ENCODE assay signal across 7 cellular contexts in genomic region chr19:10289836-10290438, GRCh38. TPM values are rescaled to one million over a fixed set of nuclear protein-coding genes. Genes with fewer than 3 reads are reported as not detected.
DNase-seq lines count a peak whose midpoint lies in the region; ATAC-seq and TF ChIP-seq lines count a peak whose summit lies in the region.

TSS of gene ICAM5 (plus strand) at chr19:10289952. CDS start at chr19:10290044, 92 bp downstream.

- no peak within 1 kb of the TSS for H3K9ac ChIP-seq in stomach smooth muscle (ENCODE audit: low read length in 2 of 2)

- peaks cover 76% of the 10 kb centered on the region for H3K4me1 Mint-ChIP-seq in activated naive CD8-positive, alpha-beta T cell treated with anti-CD3 and anti-CD28 coated beads, Interleukin-2, amount 50 U/mL, for 24 hours

- H3K9me3 Mint-ChIP-seq in activated naive CD8-positive, alpha-beta T cell treated with anti-CD3 and anti-CD28 coated beads, Interleukin-2, amount 50 U/mL, for 24 hours = no peaks in the 10 kb centered on the region

- H3K36me3 Mint-ChIP-seq in activated naive CD8-positive, alpha-beta T cell treated with anti-CD3 and anti-CD28 coated beads, Interleukin-2, amount 50 U/mL, for 24 hours (ENCODE audit: low read depth) = peaks cover 15% of the 10 kb centered on the region

- intact Hi-C loops in lower lobe of right lung (cut with DNase I) = no loop called here

- H3K27me3 ChIP-seq in lower lobe of right lung (ENCODE audit: low read depth) = peaks cover 52% of the 10 kb centered on the region
- peaks cover 77 to 86% of the 10 kb centered on the region in 2 donors for H3K27me3 ChIP-seq in stomach smooth muscle (ENCODE audit: control insufficient read depth in 1 of 2, insufficient read depth in 2 of 2, low read length in 2 of 2)

- no peaks in the 10 kb centered on the region for H3K9me3 ChIP-seq in lower lobe of right lung
- no peaks in the 10 kb centered on the region for H3K9me3 ChIP-seq in stomach smooth muscle (ENCODE audit: control insufficient read depth in 2 of 2, low read length in 2 of 2)

- H3K36me3 ChIP-seq in lower lobe of right lung (peaks cover 13% of the 10 kb centered on the region), stomach smooth muscle (ENCODE audit: control insufficient read depth in 2 of 2, insufficient read depth in 2 of 2, low read length in 2 of 2) (no peaks in the 10 kb centered on the region)

- peak within 1 kb of the TSS; percentile 74 for H3K4me3 Mint-ChIP-seq in activated naive CD8-positive, alpha-beta T cell treated with anti-CD3 and anti-CD28 coated beads, Interleukin-2, amount 50 U/mL, for 24 hours

- peak within 1 kb of the TSS; percentile 55 for H3K4me3 ChIP-seq in GM12864 (ENCODE audit: low read depth, low read length)
- peak within 1 kb of the TSS; percentile 68 for H3K4me3 ChIP-seq in lower lobe of right lung
- peak within 1 kb of the TSS; percentile 49 to 67 for H3K4me3 ChIP-seq in stomach smooth muscle (ENCODE audit: low read length in 2 of 2)

- no peak for ATAC-seq in activated naive CD8-positive, alpha-beta T cell treated with anti-CD3 and anti-CD28 coated beads, Interleukin-2, amount 50 U/mL, for 24 hours
- peak; percentile 0 to 1 for ATAC-seq in lower lobe of right lung

- peaks cover 63% of the 10 kb centered on the region for H3K27me3 Mint-ChIP-seq in activated naive CD8-positive, alpha-beta T cell treated with anti-CD3 and anti-CD28 coated beads, Interleukin-2, amount 50 U/mL, for 24 hours

- H3K27ac Mint-ChIP-seq in activated naive CD8-positive, alpha-beta T cell treated with anti-CD3 and anti-CD28 coated beads, Interleukin-2, amount 50 U/mL, for 24 hours = peak within 1 kb of the TSS; percentile 71

- H3K27ac ChIP-seq in lower lobe of right lung (peak within 1 kb of the TSS; percentile 80), stomach smooth muscle (ENCODE audit: low read length) (no peak within 1 kb of the TSS)

- peaks cover 97% of the 10 kb centered on the region for H3K4me1 ChIP-seq in lower lobe of right lung
- H3K4me1 ChIP-seq in stomach smooth muscle (ENCODE audit: control insufficient read depth, insufficient read depth, low read length) = peaks cover 56% of the 10 kb centered on the region

- TF ChIP-seq CTCF in GM12864 (IDR thresholded peaks at IDR 0.05; ENCODE audit: low read depth, low read length, missing control alignments) (no peak), lower lobe of right lung (IDR thresholded peaks at IDR 0.05) (no peak)

- DNase-seq in GM12864 (ENCODE audit: low read depth) = no peak
- DNase-seq in NCI-H226 = peak; percentile 56
- peak; percentile 54 for DNase-seq in activated naive CD8-positive, alpha-beta T cell treated with anti-CD3 and anti-CD28 coated beads, Interleukin-2, amount 50 U/mL, for 24 hours
- DNase-seq in lower lobe of right lung = no peak
- no peak for DNase-seq in NCI-H510A (lab: John Stamatoyannopoulos, UW)
- DNase-seq in NCI-H2227 treated with DMSO at 0.1 percent for 48 hours (lab: John Stamatoyannopoulos, UW) = no peak

RNA-seq across cellular contexts. Expression of gene ICAM5, which starts in this region (rescaled TPM):
- 15.3 TPM for total RNA-seq in lower lobe of right lung

Comparison
In these comparisons a context has a peak if more than half of its experiments do, and no peak if none do; other contexts are left out.
1. DNase-seq: peak in NCI-H226 (single experiment) and activated naive CD8-positive, alpha-beta T cell treated with anti-CD3 and anti-CD28 coated beads, Interleukin-2, amount 50 U/mL, for 24 hours (single experiment); none in GM12864 (single experiment), lower lobe of right lung (single experiment), NCI-H510A (single experiment) and NCI-H2227 treated with DMSO at 0.1 percent for 48 hours (single experiment).
2. Peak in every context shown above with its lines, with median percentiles within 50 percentile points of each other: H3K4me3 ChIP-seq.